Comparison of ENCODE assay signal across 13 cellular contexts in the genomic region with DNA sequence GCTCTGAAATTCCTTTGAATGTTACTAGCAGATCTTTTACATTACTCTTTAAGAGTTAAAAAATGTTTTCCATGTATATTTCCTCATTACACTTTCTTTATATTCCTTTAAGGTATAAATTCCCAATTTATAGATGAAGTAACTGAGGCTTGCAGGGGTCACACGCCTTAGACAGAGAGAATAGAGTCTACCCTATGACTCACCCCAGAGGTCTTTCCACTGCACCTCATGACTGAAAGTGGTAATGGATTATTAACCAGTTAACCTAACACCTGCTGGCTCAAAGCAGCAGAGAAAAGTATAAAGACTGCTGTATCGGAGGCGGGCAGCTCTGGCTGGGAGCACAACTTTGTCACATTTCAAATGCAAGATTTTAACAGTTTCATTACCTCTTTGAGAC. TPM values are rescaled to one million over a fixed set of nuclear protein-coding genes. Genes with fewer than 3 reads are reported as not detected.
A peak's percentile ranks its signal among the peaks of the same experiment; 100 is the strongest.
DNase-seq lines count a peak whose midpoint lies in the region; ATAC-seq, FAIRE-seq and TF ChIP-seq lines count a peak whose summit lies in the region.
"Had no signal": no experiment of that assay in that cellular context is flagged by ENCODE, and none has a peak within 500 bp of the region (broad histone marks: within the 10 kb centered on the region; RNA-seq: fewer than 3 reads in every experiment).

No MANE protein-coding gene starts in this region.

- H4K20me1 ChIP-seq in keratinocyte (ENCODE audit: control insufficient read depth, extremely low read depth, insufficient read depth, low read length), result peaks cover 6% of the 10 kb centered on the region

- no peak overlapping the region for H3K4me2 ChIP-seq in keratinocyte (ENCODE audit: control insufficient read depth, extremely low read depth, insufficient read depth, low read depth, low read length)

- ATAC-seq in GM18508 (IDR thresholded peaks at IDR 0.05; ENCODE audit: insufficient read depth, unreplicated experiment) (peak; percentile 61), GM21381 (IDR thresholded peaks at IDR 0.05; ENCODE audit: unreplicated experiment) (peak; percentile 88), HG03097 (IDR thresholded peaks at IDR 0.05; ENCODE audit: low FRiP score, unreplicated experiment) (peak; percentile 82)

- H3K4me3 ChIP-seq in keratinocyte (ENCODE audit: control insufficient read depth in 2 of 3, extremely low read depth in 1 of 3, insufficient read depth in 2 of 3, low read depth in 1 of 3, low read length in 3 of 3) (no peak overlapping the region), BE2C (ENCODE audit: low read depth, low read length) (no peak overlapping the region)
- H3K4me3 ChIP-seq: coronary artery, thyroid gland had no signal

- H3K27ac ChIP-seq in keratinocyte (ENCODE audit: control insufficient read depth, insufficient read depth, low read length), result peak overlapping the region; percentile 30
- H3K27ac ChIP-seq: coronary artery, thyroid gland had no signal

- no peak for FAIRE-seq in keratinocyte (lab: Jason Lieb, UNC)

- TF ChIP-seq CTCF in keratinocyte (optimal IDR thresholded peaks at IDR 0.05 in 1 of 3, IDR thresholded peaks at IDR 0.05 in 1 of 3, conservative IDR thresholded peaks at IDR 0.05 in 1 of 3; ENCODE audit: extremely low read depth in 1 of 3, insufficient read depth in 2 of 3, low read length in 3 of 3) (no peak), BE2C (IDR thresholded peaks at IDR 0.05; ENCODE audit: low read depth, low read length) (no peak)

- H3K36me3 ChIP-seq in keratinocyte (ENCODE audit: control insufficient read depth in 2 of 2, extremely low read depth in 1 of 2, insufficient read depth in 2 of 2, low read length in 2 of 2) (peaks cover 19 to 39% of the 10 kb centered on the region in 2 experiments), BE2C (no peaks in the 10 kb centered on the region)
- H3K36me3 ChIP-seq: thyroid gland had no signal

- H3K79me2 ChIP-seq in keratinocyte (ENCODE audit: control insufficient read depth, insufficient read depth, low read length), result peaks cover 71% of the 10 kb centered on the region

- H3K9me3 ChIP-seq in keratinocyte (ENCODE audit: control insufficient read depth, low read depth, low read length) (no peaks in the 10 kb centered on the region), BE2C (no peaks in the 10 kb centered on the region)
- H3K9me3 ChIP-seq: thyroid gland had no signal

- H3K4me1 ChIP-seq in keratinocyte (ENCODE audit: control insufficient read depth, extremely low read depth, insufficient read depth, low read length) (no peaks in the 10 kb centered on the region), BE2C (no peaks in the 10 kb centered on the region)
- H3K4me1 ChIP-seq: thyroid gland had no signal

- DNase-seq in keratinocyte (ENCODE audit: low read depth, low spot score) (no peak), BE2C (no peak), NCI-H2227 treated with DMSO at 0.1 percent for 48 hours (lab: John Stamatoyannopoulos, UW) (no peak), NCI-H187 (lab: John Stamatoyannopoulos, UW) (no peak)
- no peak for DNase-seq in activated CD4-positive, alpha-beta T cell treated with anti-CD3 and anti-CD28 coated beads, Interleukin-2, amount 50 U/mL, for 4 hours
- DNase-seq: COR-L47, NCI-H2081 treated with DMSO at 0.1 percent for 48 hours, thyroid gland had no signal

- H3K27me3 ChIP-seq in keratinocyte (ENCODE audit: control insufficient read depth, extremely low read depth, insufficient read depth, low read length) (no peaks in the 10 kb centered on the region), BE2C (peaks cover 13% of the 10 kb centered on the region)
- H3K27me3 ChIP-seq: thyroid gland had no signal

- no peak overlapping the region for H3K9ac ChIP-seq in keratinocyte (ENCODE audit: control insufficient read depth, extremely low read depth, insufficient read depth, low read length)

- H3K9me1 ChIP-seq in keratinocyte (ENCODE audit: control insufficient read depth, extremely low read depth, insufficient read depth, low read length), result no peaks in the 10 kb centered on the region

- dilution Hi-C loops in keratinocyte (cut with MboI; ENCODE audit: extremely low pct_ligation_motif_present, low sequenced_read_pairs), result no loop called here

- no peak overlapping the region for H2AFZ ChIP-seq in keratinocyte (ENCODE audit: control insufficient read depth, low read length)

RNA-seq across cellular contexts. Expression of a gene that starts 37.7 kb away (rescaled TPM):
- polyA plus RNA-seq in keratinocyte, result not detected in 3 replicates
- not detected for polyA plus RNA-seq in keratinocyte (2011; ENCODE audit: low read depth)
- not detected in 2 replicates for polyA plus RNA-seq in keratinocyte (2011; cell fraction: cytosol; rRNA removed)
- not detected in 2 replicates for polyA plus RNA-seq in keratinocyte (2011; cell fraction: nucleus; rRNA removed)
- polyA plus RNA-seq in keratinocyte (2012; ENCODE audit: low replicate concordance), result 0.68 TPM in 1 of 2 replicates, not detected in the other
- polyA minus RNA-seq in keratinocyte, result not detected in 3 replicates
- not detected for polyA minus RNA-seq in keratinocyte (2011; cell fraction: cytosol; rRNA and poly(A)+ RNA removed)
- not detected in 2 replicates for polyA minus RNA-seq in keratinocyte (2011; cell fraction: nucleus; rRNA and poly(A)+ RNA removed)
- polyA plus RNA-seq in BE2C (2012; ENCODE audit: insufficient read depth, insufficient read length, low read depth), result not detected
- polyA plus RNA-seq: neural cell had no signal
